8 cellular contexts compared by ENCODE assay signal in genomic region chr18:46096651-46097300, GRCh38. TPM values are rescaled to one million over a fixed set of nuclear protein-coding genes. Genes with fewer than 3 reads are reported as not detected.
DNase-seq lines count a peak whose midpoint lies in the region; ATAC-seq lines count a peak whose summit lies in the region.

No MANE protein-coding gene starts in this region.

- peak overlapping the region; percentile 97 for H3K4me3 ChIP-seq in iPS-18c (ENCODE audit: insufficient read depth, low read depth, low read length)

- H3K27me3 Mint-ChIP-seq in stimulated activated naive CD8-positive, alpha-beta T cell treated with anti-CD3 and anti-CD28 coated beads, Interleukin-15, Interleukin-2, amounts not matched to agents 100 ng/mL and 50 ng/mL, for 24 hours = no peaks in the 10 kb centered on the region
- no peaks in the 10 kb centered on the region for H3K27me3 Mint-ChIP-seq in activated T-helper 17 cell treated with anti-CD3 and anti-CD28 coated beads, Interleukin-2, amount 50 U/mL, for 72 hours
- H3K27me3 Mint-ChIP-seq in stimulated activated memory B cell treated with anti-CD40 and anti-IgM and Interleukin-4, amounts not matched to agents 10 μg/mL and 1 μg/mL and 100 μg/mL, for 72 hours = no peaks in the 10 kb centered on the region

- no peaks in the 10 kb centered on the region for H3K9me3 Mint-ChIP-seq in stimulated activated naive CD8-positive, alpha-beta T cell treated with anti-CD3 and anti-CD28 coated beads, Interleukin-15, Interleukin-2, amounts not matched to agents 100 ng/mL and 50 ng/mL, for 24 hours
- no peaks in the 10 kb centered on the region for H3K9me3 Mint-ChIP-seq in activated T-helper 17 cell treated with anti-CD3 and anti-CD28 coated beads, Interleukin-2, amount 50 U/mL, for 72 hours
- no peaks in the 10 kb centered on the region for H3K9me3 Mint-ChIP-seq in stimulated activated memory B cell treated with anti-CD40 and anti-IgM and Interleukin-4, amounts not matched to agents 10 μg/mL and 1 μg/mL and 100 μg/mL, for 72 hours

- H3K27ac Mint-ChIP-seq in stimulated activated naive CD8-positive, alpha-beta T cell treated with anti-CD3 and anti-CD28 coated beads, Interleukin-15, Interleukin-2, amounts not matched to agents 100 ng/mL and 50 ng/mL, for 24 hours = peak overlapping the region; percentile 100
- peak overlapping the region; percentile 96 for H3K27ac Mint-ChIP-seq in activated T-helper 17 cell treated with anti-CD3 and anti-CD28 coated beads, Interleukin-2, amount 50 U/mL, for 72 hours
- H3K27ac Mint-ChIP-seq in stimulated activated memory B cell treated with anti-CD40 and anti-IgM and Interleukin-4, amounts not matched to agents 10 μg/mL and 1 μg/mL and 100 μg/mL, for 72 hours = peak overlapping the region; percentile 93

- peaks cover 38% of the 10 kb centered on the region for H3K36me3 Mint-ChIP-seq in stimulated activated naive CD8-positive, alpha-beta T cell treated with anti-CD3 and anti-CD28 coated beads, Interleukin-15, Interleukin-2, amounts not matched to agents 100 ng/mL and 50 ng/mL, for 24 hours (ENCODE audit: low read depth)
- H3K36me3 Mint-ChIP-seq in activated T-helper 17 cell treated with anti-CD3 and anti-CD28 coated beads, Interleukin-2, amount 50 U/mL, for 72 hours (ENCODE audit: low read depth) = peaks cover 57% of the 10 kb centered on the region
- H3K36me3 Mint-ChIP-seq in stimulated activated memory B cell treated with anti-CD40 and anti-IgM and Interleukin-4, amounts not matched to agents 10 μg/mL and 1 μg/mL and 100 μg/mL, for 72 hours = peaks cover 13% of the 10 kb centered on the region

- peak overlapping the region; percentile 98 for H3K4me3 Mint-ChIP-seq in stimulated activated naive CD8-positive, alpha-beta T cell treated with anti-CD3 and anti-CD28 coated beads, Interleukin-15, Interleukin-2, amounts not matched to agents 100 ng/mL and 50 ng/mL, for 24 hours
- peak overlapping the region; percentile 97 for H3K4me3 Mint-ChIP-seq in activated T-helper 17 cell treated with anti-CD3 and anti-CD28 coated beads, Interleukin-2, amount 50 U/mL, for 72 hours
- H3K4me3 Mint-ChIP-seq in stimulated activated memory B cell treated with anti-CD40 and anti-IgM and Interleukin-4, amounts not matched to agents 10 μg/mL and 1 μg/mL and 100 μg/mL, for 72 hours = peak overlapping the region; percentile 93

- ATAC-seq in stimulated activated naive CD8-positive, alpha-beta T cell treated with anti-CD3 and anti-CD28 coated beads, Interleukin-15, Interleukin-2, amounts not matched to agents 100 U/mL and 50 U/mL, for 24 hours = no peak
- no peak for ATAC-seq in activated T-helper 17 cell treated with anti-CD3 and anti-CD28 coated beads, Interleukin-2, amount 50 U/mL, for 72 hours (replicated peaks)
- ATAC-seq in stimulated activated memory B cell treated with anti-CD40 and anti-IgM and Interleukin-4, amounts not matched to agents 10 μg/mL and 1 μg/mL and 100 μg/mL, for 72 hours = no peak
- ATAC-seq in HG03175 (IDR thresholded peaks at IDR 0.05; ENCODE audit: unreplicated experiment) (no peak), HG03354 (IDR thresholded peaks at IDR 0.05; ENCODE audit: poor library complexity, severe bottlenecking, unreplicated experiment) (no peak)

- DNase-seq in stimulated activated naive CD8-positive, alpha-beta T cell treated with anti-CD3 and anti-CD28 coated beads, Interleukin-15, Interleukin-2, amounts not matched to agents 100 U/mL and 50 U/mL, for 24 hours = no peak
- DNase-seq in NCI-H774 (lab: John Stamatoyannopoulos, UW) = no peak

- H3K4me1 Mint-ChIP-seq in stimulated activated naive CD8-positive, alpha-beta T cell treated with anti-CD3 and anti-CD28 coated beads, Interleukin-15, Interleukin-2, amounts not matched to agents 100 ng/mL and 50 ng/mL, for 24 hours (ENCODE audit: low read depth) = peaks cover 45% of the 10 kb centered on the region
- peaks cover 8% of the 10 kb centered on the region for H3K4me1 Mint-ChIP-seq in activated T-helper 17 cell treated with anti-CD3 and anti-CD28 coated beads, Interleukin-2, amount 50 U/mL, for 72 hours
- peaks cover 27% of the 10 kb centered on the region for H3K4me1 Mint-ChIP-seq in stimulated activated memory B cell treated with anti-CD40 and anti-IgM and Interleukin-4, amounts not matched to agents 10 μg/mL and 1 μg/mL and 100 μg/mL, for 72 hours

- no peaks in the 10 kb centered on the region for H3K9me3 ChIP-seq in iPS-18c (ENCODE audit: control insufficient read depth, insufficient read depth, low read length)

RNA-seq across cellular contexts. Expression of gene ATP5F1A, which starts 1.3 kb away (rescaled TPM):
- total RNA-seq in activated T-helper 17 cell treated with anti-CD3 and anti-CD28 coated beads, Interleukin-2, amount 50 U/mL, for 72 hours = 100 to 1,000 TPM; 278 to 511 TPM

RNA-seq across cellular contexts. Expression of gene HAUS1, which starts 7.4 kb away (rescaled TPM):
- total RNA-seq in activated T-helper 17 cell treated with anti-CD3 and anti-CD28 coated beads, Interleukin-2, amount 50 U/mL, for 72 hours = 10 to 100 TPM; 34.3 to 54.5 TPM

RNA-seq across cellular contexts. Expression of gene PSTPIP2, which starts 24.7 kb away (rescaled TPM):
- 1 to 10 TPM; 4.3 to 8.1 TPM for total RNA-seq in activated T-helper 17 cell treated with anti-CD3 and anti-CD28 coated beads, Interleukin-2, amount 50 U/mL, for 72 hours
